Comparison of ENCODE assay signal across 15 cellular contexts in the genomic region with DNA sequence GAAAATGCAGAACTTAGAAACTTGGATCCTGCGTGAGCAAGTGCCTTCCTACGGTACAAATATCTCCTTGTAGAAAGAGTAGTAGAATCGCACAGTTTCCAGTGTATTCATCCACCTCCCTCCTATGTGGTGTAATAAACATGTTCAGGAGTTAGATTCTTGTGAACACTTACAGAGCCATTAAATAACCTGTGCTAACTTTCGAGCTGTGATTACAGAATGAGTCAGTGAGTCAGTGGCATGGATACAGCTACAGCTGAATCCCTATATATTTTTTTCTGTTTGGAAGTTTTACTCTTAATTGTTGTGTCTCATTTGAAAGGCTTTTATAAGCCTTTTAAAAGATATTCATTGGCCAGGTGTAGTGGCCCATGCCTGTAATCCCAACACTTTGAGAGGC.
"Had no signal": no experiment of that assay in that cellular context is flagged by ENCODE, and none has a peak within 500 bp of the region (broad histone marks: within the 10 kb centered on the region; RNA-seq: fewer than 3 reads in every experiment).

No MANE protein-coding gene starts in this region.

- ATAC-seq: natural killer cell; stimulated activated naive CD8-positive, alpha-beta T cell treated with anti-CD3 and anti-CD28 coated beads, Interleukin-15, Interleukin-2, amounts not matched to agents 100 U/mL and 50 U/mL, for 24 hours had no signal

- DNase-seq: activated CD4-positive, alpha-beta memory T cell treated with anti-CD3 and anti-CD28 coated beads for 36 hours; activated gamma-delta T cell; activated naive CD8-positive, alpha-beta T cell treated with anti-CD3 and anti-CD28 coated beads for 36 hours; activated T-cell treated with anti-CD3 and anti-CD28 coated beads, Interleukin-2, amount 50 U/mL, for 48 hours; anterior cingulate cortex; kidney; natural killer cell; nucleus accumbens; stimulated activated CD4-positive, alpha-beta T cell treated with anti-CD3 and anti-CD28 coated beads, Interleukin-4, amount 100 ng/mL, for 1 hour; stimulated activated CD8-positive, alpha-beta memory T cell treated with anti-CD3 and anti-CD28 coated beads, Interleukin-4, amount 100 ng/mL, for 48 hours; stimulated activated naive CD8-positive, alpha-beta T cell treated with anti-CD3 and anti-CD28 coated beads, Interleukin-15, Interleukin-2, amounts not matched to agents 100 U/mL and 50 U/mL, for 24 hours had no signal

- H3K9me3 ChIP-seq: breast epithelium, thoracic aorta, vagina had no signal

- H3K4me3 ChIP-seq: breast epithelium, lung, thoracic aorta, vagina had no signal

- H3K4me1 ChIP-seq: breast epithelium had no signal

- H3K27ac ChIP-seq: breast epithelium, thoracic aorta, vagina had no signal

- H3K27me3 ChIP-seq: breast epithelium, vagina had no signal

- H3K36me3 ChIP-seq: breast epithelium, thoracic aorta, vagina had no signal
